ENCODE assay signal across 9 cellular contexts in genomic region chr19:18603255-18603957, GRCh38. TPM values are rescaled to one million over a fixed set of nuclear protein-coding genes. Genes with fewer than 3 reads are reported as not detected.
DNase-seq lines count a peak whose midpoint lies in the region; TF ChIP-seq lines count a peak whose summit lies in the region.
"Had no signal": no experiment of that assay in that cellular context is flagged by ENCODE, and none has a peak within 500 bp of the region (broad histone marks: within the 10 kb centered on the region; RNA-seq: fewer than 3 reads in every experiment).

No MANE protein-coding gene starts in this region.

- DNase-seq in DMS 273 (lab: John Stamatoyannopoulos, UW; ENCODE audit: unreplicated experiment) (peak; percentile 76), DMS 273 treated with DMSO at 0.1 percent for 48 hours (lab: John Stamatoyannopoulos, UW) (no peak), OCI-M1 (lab: John Stamatoyannopoulos, UW) (peak; percentile 32), epidermal melanocyte (ENCODE audit: insufficient read length, low spot score) (peak; percentile 43), trophoblast cell (peak in 1 of 2 donors; percentile 23), NCI-H1105 treated with DMSO at 0.1 percent for 48 hours (lab: John Stamatoyannopoulos, UW) (no peak), vagina (ENCODE audit: extremely low spot score in 2 of 2) (no peak), cerebellum (ENCODE audit: low spot score) (no peak)

- no peak overlapping the region for H2BK5ac ChIP-seq in trophoblast cell (ENCODE audit: low read depth, low read length, poor library complexity)

- H4K91ac ChIP-seq in trophoblast cell (ENCODE audit: low read depth, low read length) = no peak overlapping the region

- H2BK120ac ChIP-seq in trophoblast cell (ENCODE audit: insufficient read depth, low read length, poor library complexity) = no peak overlapping the region

- H4K8ac ChIP-seq in trophoblast cell (ENCODE audit: low read depth, low read length) = no peak overlapping the region

- WGBS in trophoblast cell (ENCODE audit: extremely low coverage, insufficient coverage, insufficient read length) = no CpG with 5 or more reads among the region's 32 CpGs

- no peak for TF ChIP-seq POLR2A in vagina (IDR thresholded peaks at IDR 0.05)

- H3K4me3 ChIP-seq in trophoblast cell (ENCODE audit: low read depth, low read length) (no peak overlapping the region), vagina (no peak overlapping the region)

- intact Hi-C loops in vagina (cut with DNase I) = no loop called here

- no peak overlapping the region for H3K18ac ChIP-seq in trophoblast cell (ENCODE audit: low read length)

- H3K27ac ChIP-seq in trophoblast cell (ENCODE audit: low read depth, low read length) (no peak overlapping the region), vagina (no peak overlapping the region)

- no peak overlapping the region for H3K14ac ChIP-seq in trophoblast cell (ENCODE audit: low read length)

- no peak overlapping the region for H3K4me2 ChIP-seq in trophoblast cell (ENCODE audit: low read length)

- H3K4me1 ChIP-seq in trophoblast cell (ENCODE audit: control insufficient read depth in 1 of 2, insufficient read depth in 2 of 2, low read length in 2 of 2) = peaks cover 0 to 4% of the 10 kb centered on the region in 2 experiments
- H3K4me1 ChIP-seq in vagina = peaks cover 14% of the 10 kb centered on the region

- no peaks in the 10 kb centered on the region for H3K79me2 ChIP-seq in trophoblast cell (ENCODE audit: control insufficient read depth, insufficient read depth, low read length, poor library complexity)

- no peak overlapping the region for H4K12ac ChIP-seq in trophoblast cell (ENCODE audit: low read depth, low read length)

- H3K36me3 ChIP-seq in trophoblast cell (ENCODE audit: control insufficient read depth in 1 of 2, insufficient read depth in 2 of 2, low read length in 2 of 2) = no peaks in the 10 kb centered on the region
- no peaks in the 10 kb centered on the region for H3K36me3 ChIP-seq in vagina

- H3K9me3 ChIP-seq in trophoblast cell (ENCODE audit: insufficient read depth, low read depth, low read length) (no peaks in the 10 kb centered on the region), vagina (no peaks in the 10 kb centered on the region)

- no peak for TF ChIP-seq CTCF in vagina (IDR thresholded peaks at IDR 0.05)

- no peak overlapping the region for H3K4ac ChIP-seq in trophoblast cell (ENCODE audit: low read depth, low read length)

- H2AFZ ChIP-seq in trophoblast cell (ENCODE audit: insufficient read depth, low read length, poor library complexity) = no peak overlapping the region

- H3K23ac ChIP-seq in trophoblast cell (ENCODE audit: low read length) = no peak overlapping the region

- H3K79me1 ChIP-seq in trophoblast cell (ENCODE audit: low read length) = no peaks in the 10 kb centered on the region

- H2BK12ac ChIP-seq in trophoblast cell (ENCODE audit: low read length) = no peak overlapping the region

- H3K27me3 ChIP-seq in trophoblast cell (ENCODE audit: insufficient read depth, low read length) (peaks cover 52% of the 10 kb centered on the region), vagina (no peaks in the 10 kb centered on the region)

- H2AK5ac ChIP-seq in trophoblast cell (ENCODE audit: low read length) = no peak overlapping the region

- peak overlapping the region; percentile 18 for H3K9ac ChIP-seq in trophoblast cell (ENCODE audit: low read length)

RNA-seq across cellular contexts. Expression of gene CRLF1, which starts 3.2 kb away (rescaled TPM):
- 1.5 and 2.6 TPM in 2 replicates for polyA plus RNA-seq in trophoblast cell (2013)
- 15.2 TPM for total RNA-seq in vagina
- total RNA-seq in cerebellum = 3.0 TPM

RNA-seq across cellular contexts. Expression of gene TMEM59L, which starts 9.3 kb away (rescaled TPM):
- 0.50 and 0.56 TPM in 2 replicates for polyA plus RNA-seq in trophoblast cell (2013)
- total RNA-seq in vagina (4.2 TPM), cerebellum (28.9 TPM)
- total RNA-seq: RPMI7951 had no signal

RNA-seq across cellular contexts. Expression of gene REX1BD, which starts 14.8 kb away (rescaled TPM):
- 64.9 and 69.3 TPM in 2 replicates for polyA plus RNA-seq in trophoblast cell (2013)
- 124 TPM for total RNA-seq in vagina
- 17.1 TPM for total RNA-seq in cerebellum

RNA-seq across cellular contexts. Expression of gene UBA52, which starts 31.7 kb away (rescaled TPM):
- 1,411 and 1,415 TPM in 2 replicates for polyA plus RNA-seq in trophoblast cell (2013)
- 747 TPM for total RNA-seq in vagina
- 435 TPM for total RNA-seq in cerebellum

RNA-seq across cellular contexts. Expression of gene KLHL26, which starts 33.4 kb away (rescaled TPM):
- 1.8 and 2.1 TPM in 2 replicates for polyA plus RNA-seq in trophoblast cell (2013)
- total RNA-seq in vagina = 8.3 TPM
- 6.4 TPM for total RNA-seq in cerebellum

Comparison
In these comparisons a context has a peak if more than half of its experiments do, and no peak if none do; other contexts are left out.
1. DNase-seq: peak in DMS 273 (single experiment), OCI-M1 (single experiment) and epidermal melanocyte (single experiment); none in DMS 273 treated with DMSO at 0.1 percent for 48 hours (single experiment), NCI-H1105 treated with DMSO at 0.1 percent for 48 hours (single experiment), vagina (0 of 2) and cerebellum (single experiment).